19 cellular contexts compared by ENCODE assay signal in genomic region chr17:79930786-79931516, GRCh38.
A peak's percentile ranks its signal among the peaks of the same experiment; 100 is the strongest.
DNase-seq lines count a peak whose midpoint lies in the region; ATAC-seq and TF ChIP-seq lines count a peak whose summit lies in the region.
"Had no signal": no experiment of that assay in that cellular context is flagged by ENCODE, and none has a peak within 500 bp of the region (broad histone marks: within the 10 kb centered on the region; RNA-seq: fewer than 3 reads in every experiment).

No MANE protein-coding gene starts in this region.

- intact Hi-C loops in dorsolateral prefrontal cortex (cut with DNase I): no loop called here
- intact Hi-C loops in CD4-positive, alpha-beta T cell (cut with DNase I, micrococcal nuclease): no loop called here

- WGBS in HUES64: 10% methylated on average over 14 of the region's 14 CpGs

- no peak for DNase-seq in dorsolateral prefrontal cortex
- no peak for DNase-seq in CD4-positive, alpha-beta T cell
- DNase-seq in HK-2 (ENCODE audit: unreplicated experiment): no peak
- DNase-seq: activated gamma-delta T cell; body of pancreas; effector CD8-positive, alpha-beta T cell; immature natural killer cell; MV-4-11; NCI-H226; psoas muscle; SJCRH30; stimulated activated CD4-positive, alpha-beta T cell treated with anti-CD3 and anti-CD28 coated beads, Interleukin-15, amount 100 ng/mL, for 24 hours; testis had no signal

- POLR2A ChIA-PET in CD4-positive, alpha-beta T cell (lab: Charles Lee): no interaction called here

- peaks cover 16% of the 10 kb centered on the region for H3K4me1 Mint-ChIP-seq in nephron
- H3K4me1 Mint-ChIP-seq in CD4-positive, alpha-beta T cell (ENCODE audit: low read depth): no peaks in the 10 kb centered on the region

- peaks cover 50 to 92% (median 81%) of the 10 kb centered on the region in 10 experiments for H3K4me1 ChIP-seq in BLaER1 treated with 17β-estradiol and CSF1 and Interleukin-3, amounts not matched to agents 10 nM and 100 nM
- peaks cover 13% of the 10 kb centered on the region for H3K4me1 ChIP-seq in HUES64 (ENCODE audit: insufficient read depth, low read length)
- H3K4me1 ChIP-seq: SJCRH30 had no signal

- H3K36me3 Mint-ChIP-seq in nephron (ENCODE audit: low read depth): no peaks in the 10 kb centered on the region
- H3K36me3 Mint-ChIP-seq in CD4-positive, alpha-beta T cell (ENCODE audit: low read depth): no peaks in the 10 kb centered on the region
- H3K36me3 Mint-ChIP-seq: immature natural killer cell had no signal

- peaks cover 59% of the 10 kb centered on the region for H3K27me3 Mint-ChIP-seq in nephron (ENCODE audit: low read depth)
- H3K27me3 Mint-ChIP-seq in CD4-positive, alpha-beta T cell: peaks cover 64% of the 10 kb centered on the region

- no peaks in the 10 kb centered on the region for H3K9me3 ChIP-seq in BLaER1 treated with 17β-estradiol and CSF1 and Interleukin-3, amounts not matched to agents 10 nM and 100 nM (replicated peaks in 1 of 11)
- H3K9me3 ChIP-seq in HUES64 (ENCODE audit: insufficient read depth, low read depth, low read length): no peaks in the 10 kb centered on the region
- no peaks in the 10 kb centered on the region for H3K9me3 ChIP-seq in CD4-positive, alpha-beta T cell (ENCODE audit: control insufficient read depth, low read length)
- H3K9me3 ChIP-seq: body of pancreas, psoas muscle, SJCRH30, testis had no signal

- no peak for ATAC-seq in GM18517 (IDR thresholded peaks at IDR 0.05; ENCODE audit: unreplicated experiment)
- no peak for ATAC-seq in CD4-positive, alpha-beta T cell (ENCODE audit: poor library complexity)
- no peak for ATAC-seq in HG02610 (IDR thresholded peaks at IDR 0.05; ENCODE audit: unreplicated experiment)
- ATAC-seq: body of pancreas, psoas muscle had no signal

- peak overlapping the region; percentile 32 to 75 (median 62) for H3K4me3 Mint-ChIP-seq in nephron
- H3K4me3 Mint-ChIP-seq in CD4-positive, alpha-beta T cell: no peak overlapping the region
- H3K4me3 Mint-ChIP-seq: immature natural killer cell had no signal

- TF ChIP-seq CTCF in dorsolateral prefrontal cortex (IDR thresholded peaks at IDR 0.05 in 54 of 56, conservative IDR thresholded peaks at IDR 0.05 in 2 of 56; ENCODE audit: low read depth in 1 of 56, partially characterized antibody in 56 of 56): no peak
- no peak for TF ChIP-seq CTCF in nephron (IDR thresholded peaks at IDR 0.05; ENCODE audit: unreplicated experiment in 3 of 3)
- no peak for TF ChIP-seq CTCF in CD4-positive, alpha-beta T cell (IDR thresholded peaks at IDR 0.05)

- H3K9ac ChIP-seq in BLaER1 treated with 17β-estradiol and CSF1 and Interleukin-3, amounts not matched to agents 10 nM and 100 nM: peak overlapping the region in 1 of 11 experiments; percentile 46; a peak in 1 of 22 replicates
- H3K9ac ChIP-seq in HUES64 (ENCODE audit: low read depth, low read length): peak overlapping the region; percentile 37; the same call in 1 of the 2 replicates

- H3K27ac ChIP-seq in BLaER1 treated with 17β-estradiol and CSF1 and Interleukin-3, amounts not matched to agents 10 nM and 100 nM: no peak overlapping the region
- H3K27ac ChIP-seq in HUES64 (ENCODE audit: low read depth, low read length) (peak overlapping the region; percentile 45; the same call in 1 of the 2 replicates), dorsolateral prefrontal cortex (peak overlapping the region in 2 of 59 donors; percentile 8 to 46)
- H3K27ac ChIP-seq in CD4-positive, alpha-beta T cell (ENCODE audit: low read depth, low read length): no peak overlapping the region
- H3K27ac ChIP-seq: body of pancreas, C4-2B, psoas muscle, SJCRH30 had no signal

- H3K27me3 ChIP-seq in BLaER1 treated with 17β-estradiol and CSF1 and Interleukin-3, amounts not matched to agents 10 nM and 100 nM: peaks cover 41 to 55% (median 50%) of the 10 kb centered on the region in 11 experiments
- peaks cover 21% of the 10 kb centered on the region for H3K27me3 ChIP-seq in HUES64 (ENCODE audit: insufficient read depth, low read length)
- peaks cover 0 to 26% (median 0%) of the 10 kb centered on the region in 45 donors for H3K27me3 ChIP-seq in dorsolateral prefrontal cortex
- peaks cover 54% of the 10 kb centered on the region for H3K27me3 ChIP-seq in CD4-positive, alpha-beta T cell (ENCODE audit: control insufficient read depth, insufficient read depth, low read length)
- H3K27me3 ChIP-seq: testis had no signal

- peaks cover 0 to 13% (median 0%) of the 10 kb centered on the region in 11 experiments; a peak in 6 of 22 replicates for H4K20me1 ChIP-seq in BLaER1 treated with 17β-estradiol and CSF1 and Interleukin-3, amounts not matched to agents 10 nM and 100 nM

- H3K36me3 ChIP-seq in BLaER1 treated with 17β-estradiol and CSF1 and Interleukin-3, amounts not matched to agents 10 nM and 100 nM: no peaks in the 10 kb centered on the region
- no peaks in the 10 kb centered on the region for H3K36me3 ChIP-seq in HUES64 (ENCODE audit: insufficient read depth, low read length)
- H3K36me3 ChIP-seq: SJCRH30 had no signal

- H3K9me3 Mint-ChIP-seq in nephron: no peaks in the 10 kb centered on the region
- no peaks in the 10 kb centered on the region for H3K9me3 Mint-ChIP-seq in CD4-positive, alpha-beta T cell
- H3K9me3 Mint-ChIP-seq: immature natural killer cell had no signal

- no peak overlapping the region for H3K27ac Mint-ChIP-seq in nephron
- H3K27ac Mint-ChIP-seq in CD4-positive, alpha-beta T cell: no peak overlapping the region
- H3K27ac Mint-ChIP-seq: immature natural killer cell had no signal

- 0 out of 20 replicates have a peak overlapping the region, but pooled peaks of 1 of the 10 experiments have one; percentile 28 for H3K4me3 ChIP-seq in BLaER1 treated with 17β-estradiol and CSF1 and Interleukin-3, amounts not matched to agents 10 nM and 100 nM
- H3K4me3 ChIP-seq in HUES64 (ENCODE audit: low read length): peak overlapping the region; percentile 61
- peak overlapping the region in 43 of 59 donors; percentile 37 to 69 (median 57) for H3K4me3 ChIP-seq in dorsolateral prefrontal cortex
- H3K4me3 ChIP-seq: body of pancreas, SJCRH30 had no signal

- H3K4me2 ChIP-seq in BLaER1 treated with 17β-estradiol and CSF1 and Interleukin-3, amounts not matched to agents 10 nM and 100 nM: peak overlapping the region; percentile 73 to 99 (median 79); a peak in 21 of 22 replicates

- CTCF ChIA-PET in CD4-positive, alpha-beta T cell (lab: Charles Lee): no interaction called here
